ENCODE assay signal across 28 cellular contexts in genomic region chr19:4690362-4690761, GRCh38. TPM values are rescaled to one million over a fixed set of nuclear protein-coding genes. Genes with fewer than 3 reads are reported as not detected.
DNase-seq lines count a peak whose midpoint lies in the region; ATAC-seq, FAIRE-seq and TF ChIP-seq lines count a peak whose summit lies in the region.
"Had no signal": no experiment of that assay in that cellular context is flagged by ENCODE, and none has a peak within 500 bp of the region (broad histone marks: within the 10 kb centered on the region; RNA-seq: fewer than 3 reads in every experiment).

No MANE protein-coding gene starts in this region.

- H3K36me3 ChIP-seq in brain microvascular endothelial cell (replicated peaks) = peaks cover 86% of the 10 kb centered on the region
- H3K36me3 ChIP-seq in keratinocyte (ENCODE audit: control insufficient read depth in 2 of 2, extremely low read depth in 1 of 2, insufficient read depth in 2 of 2, low read length in 2 of 2) = peaks cover 56 to 72% of the 10 kb centered on the region in 2 experiments

- H3K9ac ChIP-seq in keratinocyte (ENCODE audit: control insufficient read depth, extremely low read depth, insufficient read depth, low read length) = no peak overlapping the region
- H3K9ac ChIP-seq: parathyroid adenoma had no signal

- H3K9me3 ChIP-seq in keratinocyte (ENCODE audit: control insufficient read depth, low read depth, low read length) = no peaks in the 10 kb centered on the region
- H3K9me3 ChIP-seq: colonic mucosa, thoracic aorta had no signal

- H3K9me1 ChIP-seq in keratinocyte (ENCODE audit: control insufficient read depth, extremely low read depth, insufficient read depth, low read length) = no peaks in the 10 kb centered on the region

- no peak for TF ChIP-seq EP300 in Ishikawa (IDR thresholded peaks at IDR 0.05; ENCODE audit: borderline replicate concordance)

- peak; percentile 16; the same call in 1 of the 2 replicates for TF ChIP-seq RAD21 in Ishikawa (IDR thresholded peaks at IDR 0.05; ENCODE audit: low read depth)

- FAIRE-seq in keratinocyte (lab: Jason Lieb, UNC) (no peak), RCC 7860 (lab: Jason Lieb, UNC) (no peak)
- FAIRE-seq: astrocyte, GM19239, kidney had no signal

- peak; percentile 16 for TF ChIP-seq CTCF in brain microvascular endothelial cell (IDR thresholded peaks at IDR 0.05; ENCODE audit: low read depth, low read length, missing control alignments)
- TF ChIP-seq CTCF in keratinocyte (optimal IDR thresholded peaks at IDR 0.05 in 1 of 3, IDR thresholded peaks at IDR 0.05 in 1 of 3, conservative IDR thresholded peaks at IDR 0.05 in 1 of 3; ENCODE audit: extremely low read depth in 1 of 3, insufficient read depth in 2 of 3, low read length in 3 of 3) = peak in 2 of 3 experiments; percentile 15 to 30

- dilution Hi-C loops in keratinocyte (cut with MboI; ENCODE audit: extremely low pct_ligation_motif_present, low sequenced_read_pairs) = no loop called here

- no peaks in the 10 kb centered on the region for H4K20me1 ChIP-seq in keratinocyte (ENCODE audit: control insufficient read depth, extremely low read depth, insufficient read depth, low read length)

- H2AFZ ChIP-seq in keratinocyte (ENCODE audit: control insufficient read depth, low read length) = no peak overlapping the region
- H2AFZ ChIP-seq: parathyroid adenoma had no signal

- H3K4me3 ChIP-seq in brain microvascular endothelial cell (ENCODE audit: low read depth, low read length) (no peak overlapping the region), keratinocyte (ENCODE audit: control insufficient read depth in 2 of 3, extremely low read depth in 1 of 3, insufficient read depth in 2 of 3, low read depth in 1 of 3, low read length in 3 of 3) (no peak overlapping the region)
- H3K4me3 ChIP-seq: colonic mucosa, thoracic aorta had no signal

- peaks cover 10% of the 10 kb centered on the region for H3K79me2 ChIP-seq in keratinocyte (ENCODE audit: control insufficient read depth, insufficient read depth, low read length)

- in situ Hi-C loops in brain microvascular endothelial cell (cut with HindIII; ENCODE audit: low pct_ligation_motif_present, low sequenced_read_pairs) = no loop called here

- peaks cover 22% of the 10 kb centered on the region for H3K4me1 ChIP-seq in keratinocyte (ENCODE audit: control insufficient read depth, extremely low read depth, insufficient read depth, low read length)
- H3K4me1 ChIP-seq: colonic mucosa, parathyroid adenoma had no signal

- no peak for ATAC-seq in HG02884 (IDR thresholded peaks at IDR 0.05; ENCODE audit: unreplicated experiment)
- ATAC-seq: activated CD4-positive, CD25-positive, alpha-beta regulatory T cell treated with anti-CD3 and anti-CD28 coated beads, Interleukin-2, amount 50 U/mL, for 24 hours; activated T-cell treated with anti-CD3 and anti-CD28 coated beads, Interleukin-2, amount 50 U/mL, for 4 hours; natural killer cell; Panc1; sciatic nerve; SK-N-SH treated with all-trans-retinoic acid at 6 μM for 48 hours had no signal

- H3K27ac ChIP-seq in brain microvascular endothelial cell (no peak overlapping the region), keratinocyte (ENCODE audit: control insufficient read depth, insufficient read depth, low read length) (no peak overlapping the region)
- H3K27ac ChIP-seq: C4-2B, colonic mucosa, parathyroid adenoma, thoracic aorta had no signal

- peak; percentile 58 for DNase-seq in CD1c-positive myeloid dendritic cell (ENCODE audit: extremely low spot score)
- no peak for DNase-seq in brain microvascular endothelial cell
- DNase-seq in keratinocyte (ENCODE audit: low read depth, low spot score) = no peak
- no peak for DNase-seq in NCI-H187 treated with DMSO at 0.1 percent for 48 hours (lab: John Stamatoyannopoulos, UW)
- DNase-seq in effector CD4-positive, alpha-beta T cell = no peak
- no peak for DNase-seq in RCC 7860 (ENCODE audit: low spot score)
- DNase-seq: activated naive CD4-positive, alpha-beta T cell treated with anti-CD3 and anti-CD28 coated beads, Interleukin-2, amount 50 U/mL, for 16 hours; activated T-cell treated with anti-CD3 and anti-CD28 coated beads, Interleukin-2, amount 50 U/mL, for 4 hours; colonic mucosa; GDM1; hypothalamus; KG1; kidney; natural killer cell; NCI-H1694 treated with DMSO at 0.1 percent for 48 hours; NCI-H226; T-helper 9 cell had no signal

- H3K27me3 ChIP-seq in brain microvascular endothelial cell (replicated peaks) = no peaks in the 10 kb centered on the region
- H3K27me3 ChIP-seq in keratinocyte (ENCODE audit: control insufficient read depth, extremely low read depth, insufficient read depth, low read length) = no peaks in the 10 kb centered on the region
- H3K27me3 ChIP-seq: colonic mucosa had no signal

- no peak overlapping the region for H3K4me2 ChIP-seq in keratinocyte (ENCODE audit: control insufficient read depth, extremely low read depth, insufficient read depth, low read depth, low read length)

TF ChIP-seq in Ishikawa, 13 proteins besides CTCF, POLR2A, EP300 and RAD21 (continues in another document):
- TF ChIP-seq REST (IDR thresholded peaks at IDR 0.05; ENCODE audit: low read depth) = no peak
- TF ChIP-seq TAF1 (IDR thresholded peaks at IDR 0.05; ENCODE audit: low read depth) = no peak
- no peak for TF ChIP-seq NFIC (IDR thresholded peaks at IDR 0.05)
- no peak for TF ChIP-seq TEAD4 (IDR thresholded peaks at IDR 0.05)
- TF ChIP-seq ZBTB7A (IDR thresholded peaks at IDR 0.05; ENCODE audit: low read depth) = no peak
- no peak for TF ChIP-seq TCF12 (IDR thresholded peaks at IDR 0.05; ENCODE audit: low read depth)
- no peak for TF ChIP-seq CEBPB (IDR thresholded peaks at IDR 0.05)
- no peak for TF ChIP-seq FOXM1 (IDR thresholded peaks at IDR 0.05; ENCODE audit: borderline replicate concordance, low read depth)
- TF ChIP-seq USF1 (IDR thresholded peaks at IDR 0.05) = no peak
- no peak for TF ChIP-seq MAX (IDR thresholded peaks at IDR 0.05)
- no peak for TF ChIP-seq YY1 (IDR thresholded peaks at IDR 0.05; ENCODE audit: low read depth)

RNA-seq across cellular contexts. Expression of gene MYDGF, which starts 20.2 kb away (rescaled TPM):
- 80.3 to 141 TPM (median 85.9 TPM) in 3 replicates for polyA plus RNA-seq in keratinocyte
- 17.6 TPM for polyA plus RNA-seq in keratinocyte (2011; ENCODE audit: low read depth)
- polyA plus RNA-seq in keratinocyte (2011; cell fraction: cytosol; rRNA removed) = 54.8 and 110 TPM in 2 replicates
- polyA plus RNA-seq in keratinocyte (2011; cell fraction: nucleus; rRNA removed) = 95.6 and 133 TPM in 2 replicates
- 123 and 217 TPM in 2 replicates for polyA plus RNA-seq in keratinocyte (2012; ENCODE audit: low replicate concordance)
- polyA minus RNA-seq in keratinocyte = 25.0 to 71.5 TPM (median 35.6 TPM) in 3 replicates
- 79.0 TPM for polyA minus RNA-seq in keratinocyte (2011; cell fraction: cytosol; rRNA and poly(A)+ RNA removed)
- 40.6 and 42.4 TPM in 2 replicates for polyA minus RNA-seq in keratinocyte (2011; cell fraction: nucleus; rRNA and poly(A)+ RNA removed)

RNA-seq across cellular contexts. Expression of gene DPP9, which starts 33.3 kb away (rescaled TPM):
- polyA plus RNA-seq in keratinocyte = 17.1 to 23.3 TPM (median 19.2 TPM) in 3 replicates
- polyA plus RNA-seq in keratinocyte (2011; ENCODE audit: low read depth) = 32.5 TPM
- polyA plus RNA-seq in keratinocyte (2011; cell fraction: cytosol; rRNA removed) = 14.8 and 34.4 TPM in 2 replicates
- 51.5 and 64.6 TPM in 2 replicates for polyA plus RNA-seq in keratinocyte (2011; cell fraction: nucleus; rRNA removed)
- polyA plus RNA-seq in keratinocyte (2012; ENCODE audit: low replicate concordance) = 24.1 and 106 TPM in 2 replicates
- polyA minus RNA-seq in keratinocyte = 18.7 to 149 TPM (median 27.5 TPM) in 3 replicates
- polyA minus RNA-seq in keratinocyte (2011; cell fraction: cytosol; rRNA and poly(A)+ RNA removed) = 49.1 TPM
- 63.1 and 89.1 TPM in 2 replicates for polyA minus RNA-seq in keratinocyte (2011; cell fraction: nucleus; rRNA and poly(A)+ RNA removed)

RNA-seq across cellular contexts. Expression of gene TNFAIP8L1, which starts 51.0 kb away (rescaled TPM):
- 2.5 to 5.1 TPM (median 4.7 TPM) in 3 replicates for polyA plus RNA-seq in keratinocyte
- 1.1 TPM for polyA plus RNA-seq in keratinocyte (2011; ENCODE audit: low read depth)
- polyA plus RNA-seq in keratinocyte (2011; cell fraction: cytosol; rRNA removed) = 2.3 and 4.1 TPM in 2 replicates
- 2.8 and 3.6 TPM in 2 replicates for polyA plus RNA-seq in keratinocyte (2011; cell fraction: nucleus; rRNA removed)
- 2.0 and 6.5 TPM in 2 replicates for polyA plus RNA-seq in keratinocyte (2012; ENCODE audit: low replicate concordance)
- polyA minus RNA-seq in keratinocyte = 2.0 to 5.3 TPM (median 4.2 TPM) in 3 replicates
- polyA minus RNA-seq in keratinocyte (2011; cell fraction: cytosol; rRNA and poly(A)+ RNA removed) = 5.6 TPM
- polyA minus RNA-seq in keratinocyte (2011; cell fraction: nucleus; rRNA and poly(A)+ RNA removed) = 1.4 and 2.1 TPM in 2 replicates
